Comparison of ENCODE assay signal across 9 cellular contexts in genomic region chr21:42614391-42614790, GRCh38. TPM values are rescaled to one million over a fixed set of nuclear protein-coding genes. Genes with fewer than 3 reads are reported as not detected.
DNase-seq lines count a peak whose midpoint lies in the region; ATAC-seq, FAIRE-seq and TF ChIP-seq lines count a peak whose summit lies in the region.
"Had no signal": no experiment of that assay in that cellular context is flagged by ENCODE, and none has a peak within 500 bp of the region (broad histone marks: within the 10 kb centered on the region; RNA-seq: fewer than 3 reads in every experiment).

No MANE protein-coding gene starts in this region.

- peak; percentile 85 for DNase-seq in Jurkat, Clone E6-1 (ENCODE audit: low read depth, low spot score)
- DNase-seq in activated CD4-positive, alpha-beta T cell treated with anti-CD3 and anti-CD28 coated beads for 4 hours, result peak; percentile 45 to 50
- DNase-seq in activated naive CD8-positive, alpha-beta T cell treated with anti-CD3 and anti-CD28 coated beads, Interleukin-2, amount 50 U/mL, for 24 hours, result peak; percentile 44
- peak; percentile 16 to 23 for DNase-seq in stimulated activated CD4-positive, alpha-beta T cell treated with anti-CD3 and anti-CD28 coated beads, Interleukin-15, amount 100 ng/mL, for 48 hours (ENCODE audit: low read depth in 2 of 2)
- DNase-seq in type B pancreatic cell (ENCODE audit: extremely low spot score, unreplicated experiment) (no peak), RCC 7860 (ENCODE audit: low spot score) (no peak), CD1c-positive myeloid dendritic cell (ENCODE audit: extremely low spot score) (no peak)
- DNase-seq: SHP77 had no signal

- no peak for TF ChIP-seq CTCF in type B pancreatic cell (conservative IDR thresholded peaks at IDR 0.05)

- peak overlapping the region; percentile 26; the same call in 1 of the 2 replicates for H3K4me3 ChIP-seq in Jurkat, Clone E6-1 (ENCODE audit: low read length)

- no peaks in the 10 kb centered on the region for H3K36me3 Mint-ChIP-seq in activated naive CD8-positive, alpha-beta T cell treated with anti-CD3 and anti-CD28 coated beads, Interleukin-2, amount 50 U/mL, for 24 hours (ENCODE audit: low read depth)
- H3K36me3 Mint-ChIP-seq in type B pancreatic cell, result no peaks in the 10 kb centered on the region

- no peak overlapping the region for H3K27ac Mint-ChIP-seq in activated naive CD8-positive, alpha-beta T cell treated with anti-CD3 and anti-CD28 coated beads, Interleukin-2, amount 50 U/mL, for 24 hours
- H3K27ac Mint-ChIP-seq in type B pancreatic cell, result no peak overlapping the region

- H3K27me3 Mint-ChIP-seq in activated naive CD8-positive, alpha-beta T cell treated with anti-CD3 and anti-CD28 coated beads, Interleukin-2, amount 50 U/mL, for 24 hours, result no peaks in the 10 kb centered on the region
- peaks cover 16% of the 10 kb centered on the region for H3K27me3 Mint-ChIP-seq in type B pancreatic cell

- no peak for FAIRE-seq in RCC 7860 (lab: Jason Lieb, UNC)

- H3K4me3 Mint-ChIP-seq in activated naive CD8-positive, alpha-beta T cell treated with anti-CD3 and anti-CD28 coated beads, Interleukin-2, amount 50 U/mL, for 24 hours, result peak overlapping the region; percentile 28
- no peak overlapping the region for H3K4me3 Mint-ChIP-seq in type B pancreatic cell

- peak; percentile 69 for ATAC-seq in activated naive CD8-positive, alpha-beta T cell treated with anti-CD3 and anti-CD28 coated beads, Interleukin-2, amount 50 U/mL, for 24 hours
- no peak for ATAC-seq in GM21619 (IDR thresholded peaks at IDR 0.05; ENCODE audit: unreplicated experiment)

- H3K4me1 Mint-ChIP-seq in activated naive CD8-positive, alpha-beta T cell treated with anti-CD3 and anti-CD28 coated beads, Interleukin-2, amount 50 U/mL, for 24 hours, result peaks cover 10% of the 10 kb centered on the region
- no peaks in the 10 kb centered on the region for H3K4me1 Mint-ChIP-seq in type B pancreatic cell (ENCODE audit: unreplicated experiment)

- H3K9me3 Mint-ChIP-seq in activated naive CD8-positive, alpha-beta T cell treated with anti-CD3 and anti-CD28 coated beads, Interleukin-2, amount 50 U/mL, for 24 hours, result peaks cover 6% of the 10 kb centered on the region
- peaks cover under 1% of the 10 kb centered on the region for H3K9me3 Mint-ChIP-seq in type B pancreatic cell

RNA-seq across cellular contexts. Expression of gene PDE9A, which starts 39.0 kb away (rescaled TPM):
- 10.5 TPM for polyA plus RNA-seq in Jurkat, Clone E6-1 (2012; ENCODE audit: insufficient read depth, insufficient read length)
- 15.2 and 18.6 TPM in 2 replicates for total RNA-seq in type B pancreatic cell (ENCODE audit: low replicate concordance)

Comparison
In these comparisons a context has a peak if more than half of its experiments do, and no peak if none do; other contexts are left out.
1. DNase-seq: peak in Jurkat, Clone E6-1 (single experiment), activated CD4-positive, alpha-beta T cell treated with anti-CD3 and anti-CD28 coated beads for 4 hours (2 of 2), activated naive CD8-positive, alpha-beta T cell treated with anti-CD3 and anti-CD28 coated beads, Interleukin-2, amount 50 U/mL, for 24 hours (single experiment) and stimulated activated CD4-positive, alpha-beta T cell treated with anti-CD3 and anti-CD28 coated beads, Interleukin-15, amount 100 ng/mL, for 48 hours (2 of 2); none in type B pancreatic cell (single experiment), RCC 7860 (single experiment) and CD1c-positive myeloid dendritic cell (single experiment).